In the genomic region with DNA sequence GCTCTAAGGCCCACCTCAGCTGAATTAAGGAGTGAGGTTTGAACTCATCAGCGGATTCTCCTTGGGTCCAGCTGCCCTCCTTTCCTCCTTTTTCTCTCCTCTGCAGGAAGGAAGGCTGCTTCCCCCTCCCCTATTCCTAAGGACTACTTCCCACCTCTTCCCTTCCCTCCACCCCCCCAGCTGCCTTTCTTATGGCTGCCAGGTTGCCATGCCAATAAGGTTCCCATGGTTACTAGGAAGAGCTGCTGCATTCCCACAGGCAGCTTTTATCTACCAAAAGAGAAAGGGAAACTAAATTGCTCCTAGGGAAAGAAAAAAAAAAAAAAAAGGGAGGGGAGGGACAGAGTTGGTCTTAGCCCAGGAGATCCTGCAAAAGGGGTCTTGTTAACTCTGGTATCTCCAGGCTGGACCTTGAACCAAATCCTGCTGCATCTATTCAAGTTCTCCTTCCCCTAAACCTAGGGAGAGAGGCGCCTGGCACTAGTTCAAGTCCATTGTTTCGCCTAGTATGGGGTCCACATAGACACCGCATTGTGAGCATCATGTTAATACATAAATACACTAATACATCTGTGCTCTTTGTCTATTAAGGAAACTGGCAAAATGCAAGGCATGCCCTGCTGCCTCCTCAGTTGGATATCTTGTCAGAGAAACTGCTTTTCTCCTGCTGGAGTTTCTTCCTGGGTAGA, we compare ENCODE assay signal across 10 cellular contexts. TPM values are rescaled to one million over a fixed set of nuclear protein-coding genes. Genes with fewer than 3 reads are reported as not detected.
A peak's percentile ranks its signal among the peaks of the same experiment; 100 is the strongest.
DNase-seq lines count a peak whose midpoint lies in the region; ATAC-seq, FAIRE-seq and TF ChIP-seq lines count a peak whose summit lies in the region.
"Had no signal": no experiment of that assay in that cellular context is flagged by ENCODE, and none has a peak within 500 bp of the region (broad histone marks: within the 10 kb centered on the region; RNA-seq: fewer than 3 reads in every experiment).

No MANE protein-coding gene starts in this region.

- in situ Hi-C loops in GM12878 (cut with MboI), result no loop called here

- POLR2A ChIA-PET in GM12878 (lab: Charles Lee), result interaction anchor here (0.7 to 1.8 kb wide), 5 partner anchors 9 to 215 kb away, joined by 3 to 8 read pairs (median 6); no protein-coding TSS in a partner anchor

- RAD21 ChIA-PET in GM12878 (lab: Charles Lee; ENCODE audit: unreplicated experiment), result interaction anchor here (0.7 to 5.1 kb wide), 3 partner anchors 28 to 504 kb away, joined by 3 to 50 read pairs (median 3); a partner anchor contains a TSS

- ATAC-seq in GM12878, result no peak
- no peak for ATAC-seq in HG03565 (IDR thresholded peaks at IDR 0.05; ENCODE audit: unreplicated experiment)
- no peak for ATAC-seq in GM19467 (IDR thresholded peaks at IDR 0.05; ENCODE audit: unreplicated experiment)

- BruUV-seq in GM12878 (replicated peaks; lab: Mats Ljungman, UMichigan), result no TSS peak

- H3K9ac ChIP-seq in GM12878 (ENCODE audit: control insufficient read depth, insufficient read depth, low read length), result no peak overlapping the region

- intact Hi-C loops in GM12878 (cut with micrococcal nuclease; ENCODE audit: unreplicated experiment), result no loop called here

- no peaks in the 10 kb centered on the region for H3K36me3 ChIP-seq in GM12878 (ENCODE audit: control insufficient read depth in 2 of 2, insufficient read depth in 2 of 2, low read length in 1 of 2)

- H3K9me3 ChIP-seq in GM12878 (replicated peaks; ENCODE audit: control insufficient read depth, insufficient read depth, low read length), result peaks cover 4% of the 10 kb centered on the region; the same call in 2 of the 3 replicates

- CTCF ChIA-PET in GM12878 (lab: Yijun Ruan, JAX), result interaction anchor here (0.7 kb wide), 1 partner anchor 426 kb away, joined by 4 read pairs; no protein-coding TSS in a partner anchor

- DNase-seq in AG10803 (ENCODE audit: low read depth), result peak; percentile 74
- peak; percentile 54 for DNase-seq in Jurkat, Clone E6-1 (ENCODE audit: low read depth, low spot score)
- DNase-seq in GM12878 (ENCODE audit: low read depth, low spot score), result no peak
- peak; percentile 89 for DNase-seq in iris pigment epithelial cell (ENCODE audit: low read depth)
- no peak for DNase-seq in activated naive CD4-positive, alpha-beta T cell (lab: John Stamatoyannopoulos, UW)
- no peak for DNase-seq in NOMO-1 treated with DMSO at 0.1 percent for 48 hours (lab: John Stamatoyannopoulos, UW; ENCODE audit: unreplicated experiment)
- DNase-seq: central memory CD4-positive, alpha-beta T cell; stimulated activated CD4-positive, alpha-beta T cell treated with anti-CD3 and anti-CD28 coated beads, Interleukin-4, amount 100 ng/mL, for 24 hours had no signal

- peaks cover 43% of the 10 kb centered on the region for H3K4me1 ChIP-seq in GM12878 (ENCODE audit: control insufficient read depth, insufficient read depth, low read length)

- no peaks in the 10 kb centered on the region for H3K79me2 ChIP-seq in GM12878 (ENCODE audit: control insufficient read depth, insufficient read depth, low read length)

- SMC1A ChIA-PET in GM12878 (lab: Charles Lee; ENCODE audit: uncharacterized antibody, unreplicated experiment), result interaction anchor here (0.6 to 1.9 kb wide), 8 partner anchors 10 to 622 kb away, joined by 3 to 9 read pairs (median 4); no protein-coding TSS in a partner anchor

- FAIRE-seq in GM12878 (lab: Jason Lieb, UNC), result no peak

- no peaks in the 10 kb centered on the region for H3K27me3 ChIP-seq in GM12878 (replicated peaks in 1 of 2; ENCODE audit: control insufficient read depth in 2 of 2, insufficient read depth in 2 of 2, low read length in 1 of 2)

- no peak for TF ChIP-seq CTCF in AG10803 (conservative IDR thresholded peaks at IDR 0.05; ENCODE audit: low read length)
- no peak for TF ChIP-seq CTCF in GM12878 (IDR thresholded peaks at IDR 0.05 in 2 of 3, conservative IDR thresholded peaks at IDR 0.05 in 1 of 3; ENCODE audit: control insufficient read depth in 2 of 3, extremely low read depth in 1 of 3, insufficient read depth in 1 of 3, low read depth in 3 of 3, low read length in 3 of 3)

- 97% methylated on average over 4 of the region's 4 CpGs for WGBS in GM12878 (ENCODE audit: insufficient coverage, insufficient replicate concordance, low lambda C conversion rate, missing lambda C conversion rate)

- no peak overlapping the region for H3K4me2 ChIP-seq in GM12878 (ENCODE audit: control insufficient read depth, insufficient read depth)

- no peak for TF ChIP-seq EP300 in GM12878 (IDR thresholded peaks at IDR 0.05; ENCODE audit: borderline replicate concordance in 1 of 2, control insufficient read depth in 1 of 2, low read depth in 2 of 2, low read length in 2 of 2)

- no peak overlapping the region for H3K27ac ChIP-seq in GM12878 (ENCODE audit: control insufficient read depth, insufficient read depth)

- H2AFZ ChIP-seq in GM12878 (ENCODE audit: control insufficient read depth, low read depth, low read length), result peak overlapping the region; percentile 42; the same call in 1 of the 2 replicates

- TF ChIP-seq RAD21 in GM12878 (IDR thresholded peaks at IDR 0.05; ENCODE audit: insufficient read depth, low read depth, low read length), result no peak

- H4K20me1 ChIP-seq in GM12878 (ENCODE audit: control insufficient read depth, insufficient read depth), result no peaks in the 10 kb centered on the region

- H3K4me3 ChIP-seq in AG10803 (ENCODE audit: low read length) (peak overlapping the region; percentile 28; the same call in 1 of the 2 replicates), GM12878 (no peak overlapping the region)
- H3K4me3 ChIP-seq in Jurkat, Clone E6-1 (ENCODE audit: low read length), result no peak overlapping the region

- no peak for TF ChIP-seq POLR2A in GM12878 (IDR thresholded peaks at IDR 0.05; ENCODE audit: low read depth, low read length)

TF ChIP-seq in GM12878, 131 proteins besides CTCF, POLR2A, EP300 and RAD21 (continues in another document):
- peak; percentile 44; the same call in 1 of the 2 replicates for TF ChIP-seq MXI1 (IDR thresholded peaks at IDR 0.05; ENCODE audit: low read depth, low read length)
- TF ChIP-seq SMARCA5 (IDR thresholded peaks at IDR 0.05), result no peak
- TF ChIP-seq CHD4 (IDR thresholded peaks at IDR 0.05), result no peak
- TF ChIP-seq ZNF217 (IDR thresholded peaks at IDR 0.05), result no peak

RNA-seq across cellular contexts. Expression of a gene that starts 21.2 kb away (rescaled TPM):
- polyA plus RNA-seq in Jurkat, Clone E6-1 (2012; ENCODE audit: insufficient read depth, insufficient read length), result not detected
- total RNA-seq in GM12878 (2013; cell fraction: nucleolus; rRNA removed), result 20.4 and 20.8 TPM in 2 replicates
- total RNA-seq in GM12878 (2014; rRNA removed) (9.0 and 15.3 TPM in 2 replicates), GM12878 (2014; rRNA removed; fragmentation: Illumina TruSeq; extraction: Trizol) (9.8 and 10.4 TPM in 2 replicates), GM12878 (2021) (10.1 and 11.6 TPM in 2 replicates)
- polyA plus RNA-seq in GM12878 (2011; ENCODE audit: low read depth), result 18.3 TPM
- polyA plus RNA-seq in GM12878 (2011; rRNA removed) (46.7 and 57.0 TPM in 2 replicates), GM12878 (2014; fragmentation: Illumina TruSeq; extraction: Trizol) (11.5 and 12.4 TPM in 2 replicates), GM12878 (2014; fragmentation: Nextera tagmentation; extraction: Ambion mirVana) (1 to 10 TPM; 2.7 to 4.9 TPM), GM12878 (2014; rRNA removed) (9.4 and 12.0 TPM in 2 replicates), GM12878 (2016; fragmentation: Nextera tagmentation; extraction: Ambion mirVana) (1 to 10 TPM; 7.6 to 8.8 TPM)
- polyA plus RNA-seq in GM12878 (2011; cell fraction: cytosol; rRNA removed), result 57.5 and 65.1 TPM in 2 replicates
- 36.3 and 40.0 TPM in 2 replicates for polyA plus RNA-seq in GM12878 (2011; cell fraction: nucleus; rRNA removed)
- polyA plus RNA-seq in GM12878 (2012), result 14.3 and 23.0 TPM in 2 replicates
- 26.7 and 28.7 TPM in 2 replicates for polyA minus RNA-seq in GM12878 (2011; rRNA and poly(A)+ RNA removed)
- polyA minus RNA-seq in GM12878 (2011; cell fraction: cytosol; rRNA and poly(A)+ RNA removed), result 14.7 and 18.4 TPM in 2 replicates
- 6.2 and 17.0 TPM in 2 replicates for polyA minus RNA-seq in GM12878 (2011; cell fraction: nucleus; rRNA and poly(A)+ RNA removed)

RNA-seq across cellular contexts. Expression of a gene that starts 52.0 kb away (rescaled TPM):
- 98.9 TPM for polyA plus RNA-seq in Jurkat, Clone E6-1 (2012; ENCODE audit: insufficient read depth, insufficient read length)
- 29.1 and 31.1 TPM in 2 replicates for total RNA-seq in GM12878 (2013; cell fraction: nucleolus; rRNA removed)
- total RNA-seq in GM12878 (2014; rRNA removed) (76.1 and 86.5 TPM in 2 replicates), GM12878 (2014; rRNA removed; fragmentation: Illumina TruSeq; extraction: Trizol) (52.3 and 54.2 TPM in 2 replicates), GM12878 (2021) (54.5 and 57.2 TPM in 2 replicates)
- polyA plus RNA-seq in GM12878 (2011; ENCODE audit: low read depth), result 31.3 TPM
- polyA plus RNA-seq in GM12878 (2011; rRNA removed) (84.6 and 87.0 TPM in 2 replicates), GM12878 (2014; fragmentation: Illumina TruSeq; extraction: Trizol) (80.7 and 89.6 TPM in 2 replicates), GM12878 (2014; fragmentation: Nextera tagmentation; extraction: Ambion mirVana) (10 to 100 TPM; 20.3 to 32.8 TPM), GM12878 (2014; rRNA removed) (61.5 and 64.7 TPM in 2 replicates), GM12878 (2016; fragmentation: Nextera tagmentation; extraction: Ambion mirVana) (100 to 1,000 TPM; 122 to 127 TPM)
- polyA plus RNA-seq in GM12878 (2011; cell fraction: cytosol; rRNA removed), result 66.8 and 83.4 TPM in 2 replicates
- polyA plus RNA-seq in GM12878 (2011; cell fraction: nucleus; rRNA removed), result 35.4 and 36.5 TPM in 2 replicates
- 29.4 and 37.7 TPM in 2 replicates for polyA plus RNA-seq in GM12878 (2012)
- polyA minus RNA-seq in GM12878 (2011; rRNA and poly(A)+ RNA removed), result 71.5 and 76.5 TPM in 2 replicates
- polyA minus RNA-seq in GM12878 (2011; cell fraction: cytosol; rRNA and poly(A)+ RNA removed), result 18.3 and 20.3 TPM in 2 replicates
- polyA minus RNA-seq in GM12878 (2011; cell fraction: nucleus; rRNA and poly(A)+ RNA removed), result 8.3 and 15.2 TPM in 2 replicates

Comparison
In these comparisons a context has a peak if more than half of its experiments do, and no peak if none do; other contexts are left out.
1. DNase-seq: peak in AG10803 (single experiment), Jurkat, Clone E6-1 (single experiment) and iris pigment epithelial cell (single experiment); none in GM12878 (single experiment), activated naive CD4-positive, alpha-beta T cell (0 of 4) and NOMO-1 treated with DMSO at 0.1 percent for 48 hours (single experiment).